In genomic region chr11:64057890-64058289, GRCh38 we compare ENCODE assay signal across 20 cellular contexts. TPM values are rescaled to one million over a fixed set of nuclear protein-coding genes. Genes with fewer than 3 reads are reported as not detected.
"Had no signal": no experiment of that assay in that cellular context is flagged by ENCODE, and none has a peak within 500 bp of the region (broad histone marks: within the 10 kb centered on the region; RNA-seq: fewer than 3 reads in every experiment).

No MANE protein-coding gene starts in this region.

- ATAC-seq: activated T-helper 17 cell treated with anti-CD3 and anti-CD28 coated beads, Interleukin-2, amount 50 U/mL, for 72 hours; left lung; natural killer cell treated with Interleukin-12 subunit alpha and Interleukin-12 subunit beta and Interleukin-15 and Interleukin-18, amount 100 ng/mL, for 72 hours; pancreas; right lobe of liver; stimulated activated naive B cell treated with anti-CD40 and anti-IgM and Interleukin-4, amounts not matched to agents 10 μg/mL and 1 μg/mL and 100 μg/mL, for 72 hours had no signal

- H3K27ac ChIP-seq: left lung, neutrophil, pancreas, psoas muscle, right lobe of liver, thoracic aorta had no signal

- H3K9me3 ChIP-seq: adrenal gland, left lung, neutrophil, pancreas, psoas muscle, right lobe of liver, thoracic aorta had no signal

- H3K27me3 ChIP-seq: adrenal gland, pancreas, right lobe of liver had no signal

- H3K4me1 ChIP-seq: pancreas had no signal

- DNase-seq: activated naive CD4-positive, alpha-beta T cell; activated T-cell treated with anti-CD3 and anti-CD28 coated beads, Interleukin-2, amount 50 U/mL, for 24 hours; effector CD8-positive, alpha-beta T cell; erythroblast; foreskin fibroblast; kidney; left lung; mammary epithelial cell; psoas muscle; right lobe of liver; small intestine; stimulated activated CD4-positive, alpha-beta T cell treated with anti-CD3 and anti-CD28 coated beads, Interleukin-2, amount 100 ng/mL, for 24 hours; stimulated activated naive B cell treated with anti-CD40 and anti-IgM and Interleukin-4, amounts not matched to agents 10 μg/mL and 1 μg/mL and 100 μg/mL, for 72 hours; T-helper 1 cell had no signal

- H3K4me3 ChIP-seq: adrenal gland, left lung, pancreas, psoas muscle, right lobe of liver, thoracic aorta had no signal

RNA-seq across cellular contexts. Expression of gene FLRT1, which starts 22.2 kb away (rescaled TPM):
- total RNA-seq: activated T-helper 17 cell treated with anti-CD3 and anti-CD28 coated beads, Interleukin-2, amount 50 U/mL, for 72 hours; natural killer cell treated with Interleukin-12 subunit alpha and Interleukin-12 subunit beta and Interleukin-15 and Interleukin-18, amount 100 ng/mL, for 72 hours had no signal
